Comparison of ENCODE assay signal across 8 cellular contexts in genomic region chr3:52277071-52277964, GRCh38. TPM values are rescaled to one million over a fixed set of nuclear protein-coding genes. Genes with fewer than 3 reads are reported as not detected.
DNase-seq lines count a peak whose midpoint lies in the region; ATAC-seq and TF ChIP-seq lines count a peak whose summit lies in the region.

No MANE protein-coding gene starts in this region.

- H3K9me3 ChIP-seq in HUES64 (ENCODE audit: insufficient read depth, low read depth, low read length) (no peaks in the 10 kb centered on the region), vagina (no peaks in the 10 kb centered on the region)

- peaks cover 10% of the 10 kb centered on the region; the same call in 1 of the 2 replicates for H3K4me1 ChIP-seq in HUES64 (ENCODE audit: insufficient read depth, low read length)
- H3K4me1 ChIP-seq in vagina = peaks cover 61% of the 10 kb centered on the region

- CTCF ChIA-PET in GM10248 (lab: Yijun Ruan, JAX) (interaction anchor here (0.8 to 5.9 kb wide), 17 partner anchors 9 to 294 kb away, joined by 3 to 44 read pairs (median 6); partner anchors contain the start of genes ACY1, GLYCTK and PPM1M), T-cell (lab: Charles Lee) (interaction anchor here in 1 of 2 donors (0.7 to 3.9 kb wide), 10 partner anchors 17 to 62 kb away, joined by 3 to 17 read pairs (median 5); partner anchors contain the start of gene TWF2)

- H3K9ac ChIP-seq in HUES64 (ENCODE audit: low read depth, low read length) = peak overlapping the region; percentile 99

- H3K27me3 Mint-ChIP-seq in T-cell = no peaks in the 10 kb centered on the region

- H3K36me3 ChIP-seq in HUES64 (ENCODE audit: insufficient read depth, low read length) = peaks cover 20% of the 10 kb centered on the region
- H3K36me3 ChIP-seq in vagina = peaks cover 0 to 10% of the 10 kb centered on the region in 2 donors

- intact Hi-C loops in left ventricle myocardium superior (cut with micrococcal nuclease) = no loop called here
- intact Hi-C loops in vagina (cut with DNase I) = no loop called here

- no peaks in the 10 kb centered on the region for H3K27me3 ChIP-seq in HUES64 (ENCODE audit: insufficient read depth, low read length)
- H3K27me3 ChIP-seq in vagina = no peaks in the 10 kb centered on the region

- H3K27ac Mint-ChIP-seq in T-cell = peak overlapping the region; percentile 91 to 93

- DNase-seq in GM10248 (ENCODE audit: extremely low spot score) (peak; percentile 66), T-cell (peak in 32 of 34 experiments; percentile 28 to 71 (median 54)), left ventricle myocardium superior (peak; percentile 88), putamen (ENCODE audit: low spot score) (peak; percentile 43), vagina (ENCODE audit: extremely low spot score in 2 of 2) (no peak)

- H3K4me3 ChIP-seq in HUES64 (ENCODE audit: low read length) = peak overlapping the region; percentile 86
- H3K4me3 ChIP-seq in vagina = peak overlapping the region; percentile 79 to 82

- H3K4me1 Mint-ChIP-seq in T-cell = peaks cover 61 to 81% (median 75%) of the 10 kb centered on the region in 3 donors

- 4% methylated on average over 27 of the region's 28 CpGs for WGBS in HUES64
- WGBS in adipose tissue, 3 donors = 1 to 2% (median 1%) methylated on average over 28 of the region's 28 CpGs

- H3K36me3 Mint-ChIP-seq in T-cell = peaks cover 34% of the 10 kb centered on the region

- TF ChIP-seq POLR2A in vagina (IDR thresholded peaks at IDR 0.05) = peak in 1 of 2 donors; percentile 24

- POLR2A ChIA-PET in GM10248 (lab: Yijun Ruan, JAX) = interaction anchor here (0.7 to 1.3 kb wide), 6 partner anchors 10 to 37 kb away, joined by 3 to 7 read pairs (median 4); partner anchors contain the start of gene GLYCTK
- POLR2A ChIA-PET in T-cell (lab: Charles Lee) = interaction anchor here (0.6 to 2.2 kb wide), 9 partner anchors 10 to 38 kb away, joined by 3 to 17 read pairs (median 5); partner anchors contain the start of genes GLYCTK (in 1 of the 2) and TWF2 (in 1 of the 2)

- H3K27ac ChIP-seq in HUES64 (ENCODE audit: low read depth, low read length) (peak overlapping the region; percentile 85; the same call in 1 of the 2 replicates), adipose tissue (ENCODE audit: low read depth, low read length) (peak overlapping the region; percentile 22), vagina (peak overlapping the region; percentile 96)

- peak; percentile 9 to 20 (median 12) for ATAC-seq in T-cell (replicated peaks in 1 of 4)
- peak; percentile 52 for ATAC-seq in left ventricle myocardium superior
- ATAC-seq in GM18520 (IDR thresholded peaks at IDR 0.05; ENCODE audit: unreplicated experiment) = no peak

- TF ChIP-seq CTCF in GM10248 (IDR thresholded peaks at IDR 0.05; ENCODE audit: control extremely low read depth, extremely low read depth, low read depth, missing control alignments) (no peak), vagina (IDR thresholded peaks at IDR 0.05) (no peak)

- no peaks in the 10 kb centered on the region for H3K9me3 Mint-ChIP-seq in T-cell

- peak overlapping the region; percentile 89 to 92 (median 91) for H3K4me3 Mint-ChIP-seq in T-cell

RNA-seq across cellular contexts. Expression of gene WDR82, which starts 1.1 kb away (rescaled TPM):
- polyA plus RNA-seq in HUES64 (2013, experiment 1 of 2) = 60.5 TPM
- polyA plus RNA-seq in HUES64 (2013, experiment 2 of 2) = 61.6 TPM
- total RNA-seq in T-cell (100 to 1,000 TPM; 119 to 159 (median 154) TPM), left ventricle myocardium superior (67.5 TPM), vagina (44.4 TPM)
- polyA plus RNA-seq in adipose tissue = 10 to 100 TPM; 16.3 to 44.0 (median 40.5) TPM

RNA-seq across cellular contexts. Expression of gene GLYCTK, which starts 10.3 kb away (rescaled TPM):
- 5.4 TPM for polyA plus RNA-seq in HUES64 (2013, experiment 1 of 2)
- 3.9 TPM for polyA plus RNA-seq in HUES64 (2013, experiment 2 of 2)
- total RNA-seq in T-cell (10 to 100 TPM; 36.7 to 42.5 (median 37.5) TPM), left ventricle myocardium superior (4.0 TPM), vagina (10.3 TPM)
- 100 to 1,000 TPM in 1 of 3 donors, 10 to 100 TPM in 1, 1 to 10 TPM in 1; 9.3 to 111 (median 37.8) TPM for polyA plus RNA-seq in adipose tissue

RNA-seq across cellular contexts. Expression of gene PPM1M, which starts 31.8 kb away (rescaled TPM):
- polyA plus RNA-seq in HUES64 (2013, experiment 1 of 2) = 4.0 TPM
- 4.1 TPM for polyA plus RNA-seq in HUES64 (2013, experiment 2 of 2)
- total RNA-seq in T-cell (10 to 100 TPM; 63.4 to 78.1 (median 73.4) TPM), left ventricle myocardium superior (9.0 TPM), vagina (25.0 TPM)
- 10 to 100 TPM in 2 of 3 donors, 1 to 10 TPM in 1; 6.0 to 31.8 (median 18.1) TPM for polyA plus RNA-seq in adipose tissue

RNA-seq across cellular contexts. Expression of gene TWF2, which starts 38.4 kb away (rescaled TPM):
- 40.0 TPM for polyA plus RNA-seq in HUES64 (2013, experiment 1 of 2)
- polyA plus RNA-seq in HUES64 (2013, experiment 2 of 2) = 38.1 TPM
- total RNA-seq in T-cell (10 to 100 TPM; 49.8 to 99.9 (median 88.3) TPM), left ventricle myocardium superior (103 TPM), vagina (93.8 TPM)
- polyA plus RNA-seq in adipose tissue = 10 to 100 TPM; 20.0 to 58.3 (median 51.4) TPM

RNA-seq across cellular contexts. Expression of gene DNAH1, which starts 38.8 kb away (rescaled TPM):
- 0.40 TPM for polyA plus RNA-seq in HUES64 (2013, experiment 1 of 2)
- polyA plus RNA-seq in HUES64 (2013, experiment 2 of 2) = 0.89 TPM
- total RNA-seq in T-cell (10 to 100 TPM; 41.5 to 72.0 (median 44.2) TPM), left ventricle myocardium superior (2.3 TPM), vagina (12.3 TPM)
- 10 to 100 TPM in 1 of 3 donors, 1 to 10 TPM in 2; 2.4 to 10.7 (median 8.0) TPM for polyA plus RNA-seq in adipose tissue

Comparison
In these comparisons a context has a peak if more than half of its experiments do, and no peak if none do; other contexts are left out.
1. DNase-seq: peak in GM10248 (single experiment), T-cell (32 of 34), left ventricle myocardium superior (single experiment) and putamen (single experiment); none in vagina (0 of 2).
2. H3K27ac ChIP-seq: peak in every context shown above with its lines; median percentile 96 in vagina; 85 in HUES64; 22 in adipose tissue.